In the genomic region with DNA sequence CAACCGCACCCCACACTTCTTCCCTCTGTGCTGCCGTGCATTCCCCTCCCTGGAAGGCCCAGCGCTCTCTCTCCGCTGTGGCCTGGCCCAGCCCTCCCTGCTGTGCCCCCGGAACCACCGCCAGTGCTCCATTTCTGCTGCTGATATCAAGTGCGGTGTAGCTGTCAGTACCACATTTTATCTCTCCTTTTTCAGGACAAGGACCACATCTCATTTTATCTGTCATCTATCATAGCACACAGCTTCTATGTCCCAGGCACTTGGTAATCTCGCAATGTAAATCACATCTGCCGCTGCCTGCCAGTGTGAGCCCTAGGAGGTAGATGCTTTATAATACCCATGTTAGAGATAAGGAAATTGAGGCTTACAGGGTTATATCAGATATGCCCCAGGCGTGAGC, we compare ENCODE assay signal across 2 cellular contexts.
TF ChIP-seq lines count a peak whose summit lies in the region.

No MANE protein-coding gene starts in this region.

TF ChIP-seq in SK-N-SH treated with all-trans-retinoic acid at 6 μM for 48 hours, 23 proteins besides CTCF, POLR2A, EP300 and RAD21:
- TF ChIP-seq ESRRG (CRISPR knock-in tag; IDR thresholded peaks at IDR 0.05): no peak
- no peak for TF ChIP-seq ISL1 (CRISPR knock-in tag; IDR thresholded peaks at IDR 0.05)
- no peak for TF ChIP-seq CREB5 (CRISPR knock-in tag; IDR thresholded peaks at IDR 0.05; ENCODE audit: low read depth)
- no peak for TF ChIP-seq TOX (CRISPR knock-in tag; IDR thresholded peaks at IDR 0.05; ENCODE audit: borderline replicate concordance)
- TF ChIP-seq TCF4 (CRISPR knock-in tag; IDR thresholded peaks at IDR 0.05; ENCODE audit: borderline replicate concordance): peak; percentile 25; the same call in 1 of the 2 replicates
- TF ChIP-seq, protein P1, sequence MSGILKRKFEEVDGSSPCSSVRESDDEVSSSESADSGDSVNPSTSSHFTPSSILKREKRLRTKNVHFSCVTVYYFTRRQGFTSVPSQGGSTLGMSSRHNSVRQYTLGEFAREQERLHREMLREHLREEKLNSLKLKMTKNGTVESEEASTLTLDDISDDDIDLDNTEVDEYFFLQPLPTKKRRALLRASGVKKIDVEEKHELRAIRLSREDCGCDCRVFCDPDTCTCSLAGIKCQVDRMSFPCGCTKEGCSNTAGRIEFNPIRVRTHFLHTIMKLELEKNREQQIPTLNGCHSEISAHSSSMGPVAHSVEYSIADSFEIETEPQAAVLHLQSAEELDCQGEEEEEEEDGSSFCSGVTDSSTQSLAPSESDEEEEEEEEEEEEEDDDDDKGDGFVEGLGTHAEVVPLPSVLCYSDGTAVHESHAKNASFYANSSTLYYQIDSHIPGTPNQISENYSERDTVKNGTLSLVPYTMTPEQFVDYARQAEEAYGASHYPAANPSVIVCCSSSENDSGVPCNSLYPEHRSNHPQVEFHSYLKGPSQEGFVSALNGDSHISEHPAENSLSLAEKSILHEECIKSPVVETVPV (CRISPR knock-in tag; IDR thresholded peaks at IDR 0.05): no peak

TF ChIP-seq in K562, 482 proteins besides CTCF, POLR2A, EP300 and RAD21 (continues in another document):
- TF ChIP-seq KLF1 (tag; IDR thresholded peaks at IDR 0.05) (no peak), SRF (CRISPR knock-in tag; IDR thresholded peaks at IDR 0.05) (no peak), CHCHD3 (CRISPR knock-in tag; IDR thresholded peaks at IDR 0.05) (no peak), NRF1 (conservative IDR thresholded peaks at IDR 0.05 in 1 of 2, IDR thresholded peaks at IDR 0.05 in 1 of 2) (no peak), FOXM1 (IDR thresholded peaks at IDR 0.05; ENCODE audit: low read depth) (peak; percentile 45; the same call in 1 of the 2 replicates), FOXM1 (CRISPR knock-in tag; IDR thresholded peaks at IDR 0.05; ENCODE audit: low read depth) (no peak), NFIC (IDR thresholded peaks at IDR 0.05) (peak; percentile 21; the same call in 1 of the 2 replicates), PML (IDR thresholded peaks at IDR 0.05; ENCODE audit: low read length) (peak; percentile 73; the same call in 1 of the 2 replicates), ARID1B (IDR thresholded peaks at IDR 0.05) (peak; percentile 74), COPS2 (conservative IDR thresholded peaks at IDR 0.05) (no peak), TOE1 (IDR thresholded peaks at IDR 0.05; ENCODE audit: borderline replicate concordance) (no peak), TOE1 (CRISPR knock-in tag; IDR thresholded peaks at IDR 0.05; ENCODE audit: borderline replicate concordance, low read depth) (no peak), ZNF511 (CRISPR knock-in tag; IDR thresholded peaks at IDR 0.05) (no peak), ARID2 (IDR thresholded peaks at IDR 0.05) (no peak), CREB3L1 (IDR thresholded peaks at IDR 0.05; ENCODE audit: borderline replicate concordance, low read depth) (no peak), ATF7 (IDR thresholded peaks at IDR 0.05) (no peak), ESRRA (IDR thresholded peaks at IDR 0.05; ENCODE audit: borderline replicate concordance, low read depth) (peak; percentile 27; the same call in 1 of the 2 replicates), KLF6 (CRISPR knock-in tag; IDR thresholded peaks at IDR 0.05; ENCODE audit: borderline replicate concordance) (no peak), ZBTB49 (CRISPR knock-in tag; IDR thresholded peaks at IDR 0.05; ENCODE audit: borderline replicate concordance) (no peak), TEAD4 (IDR thresholded peaks at IDR 0.05; ENCODE audit: low read length) (peak; percentile 91), TEAD4 (CRISPR knock-in tag; IDR thresholded peaks at IDR 0.05; ENCODE audit: borderline replicate concordance) (no peak), ZNF197 (CRISPR knock-in tag; IDR thresholded peaks at IDR 0.05; ENCODE audit: low read depth) (no peak), TAF1 (IDR thresholded peaks at IDR 0.05; ENCODE audit: control insufficient read depth, extremely low read depth, insufficient read depth, low read length, severe bottlenecking) (no peak), ZNF408 (CRISPR knock-in tag; IDR thresholded peaks at IDR 0.05; ENCODE audit: low read depth) (no peak), L3MBTL2 (IDR thresholded peaks at IDR 0.05) (no peak), SIN3B (IDR thresholded peaks at IDR 0.05; ENCODE audit: low read depth) (no peak), SMARCE1 (IDR thresholded peaks at IDR 0.05) (peak; percentile 31; the same call in 1 of the 2 replicates), ILF3 (IDR thresholded peaks at IDR 0.05; ENCODE audit: borderline replicate concordance) (no peak), ZNF184 (CRISPR knock-in tag; IDR thresholded peaks at IDR 0.05) (no peak), ADNP (tag; IDR thresholded peaks at IDR 0.05) (no peak), JUNB (CRISPR knock-in tag; conservative IDR thresholded peaks at IDR 0.05) (no peak), ZNF232 (CRISPR knock-in tag; IDR thresholded peaks at IDR 0.05) (no peak), CCNT2 (IDR thresholded peaks at IDR 0.05; ENCODE audit: borderline replicate concordance, extremely low read depth, insufficient read length, low read depth, low read length) (peak; percentile 21), MEIS2 (IDR thresholded peaks at IDR 0.05; ENCODE audit: partially characterized antibody) (peak; percentile 84), ZNF76 (CRISPR knock-in tag; IDR thresholded peaks at IDR 0.05; ENCODE audit: borderline replicate concordance) (no peak), YBX1 (IDR thresholded peaks at IDR 0.05) (no peak)
- TF ChIP-seq, protein P2, sequence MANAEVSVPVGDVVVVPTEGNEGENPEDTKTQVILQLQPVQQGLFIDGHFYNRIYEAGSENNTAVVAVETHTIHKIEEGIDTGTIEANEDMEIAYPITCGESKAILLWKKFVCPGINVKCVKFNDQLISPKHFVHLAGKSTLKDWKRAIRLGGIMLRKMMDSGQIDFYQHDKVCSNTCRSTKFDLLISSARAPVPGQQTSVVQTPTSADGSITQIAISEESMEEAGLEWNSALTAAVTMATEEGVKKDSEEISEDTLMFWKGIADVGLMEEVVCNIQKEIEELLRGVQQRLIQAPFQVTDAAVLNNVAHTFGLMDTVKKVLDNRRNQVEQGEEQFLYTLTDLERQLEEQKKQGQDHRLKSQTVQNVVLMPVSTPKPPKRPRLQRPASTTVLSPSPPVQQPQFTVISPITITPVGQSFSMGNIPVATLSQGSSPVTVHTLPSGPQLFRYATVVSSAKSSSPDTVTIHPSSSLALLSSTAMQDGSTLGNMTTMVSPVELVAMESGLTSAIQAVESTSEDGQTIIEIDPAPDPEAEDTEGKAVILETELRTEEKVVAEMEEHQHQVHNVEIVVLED (CRISPR knock-in tag; IDR thresholded peaks at IDR 0.05): no peak
- TF ChIP-seq, protein P3, sequence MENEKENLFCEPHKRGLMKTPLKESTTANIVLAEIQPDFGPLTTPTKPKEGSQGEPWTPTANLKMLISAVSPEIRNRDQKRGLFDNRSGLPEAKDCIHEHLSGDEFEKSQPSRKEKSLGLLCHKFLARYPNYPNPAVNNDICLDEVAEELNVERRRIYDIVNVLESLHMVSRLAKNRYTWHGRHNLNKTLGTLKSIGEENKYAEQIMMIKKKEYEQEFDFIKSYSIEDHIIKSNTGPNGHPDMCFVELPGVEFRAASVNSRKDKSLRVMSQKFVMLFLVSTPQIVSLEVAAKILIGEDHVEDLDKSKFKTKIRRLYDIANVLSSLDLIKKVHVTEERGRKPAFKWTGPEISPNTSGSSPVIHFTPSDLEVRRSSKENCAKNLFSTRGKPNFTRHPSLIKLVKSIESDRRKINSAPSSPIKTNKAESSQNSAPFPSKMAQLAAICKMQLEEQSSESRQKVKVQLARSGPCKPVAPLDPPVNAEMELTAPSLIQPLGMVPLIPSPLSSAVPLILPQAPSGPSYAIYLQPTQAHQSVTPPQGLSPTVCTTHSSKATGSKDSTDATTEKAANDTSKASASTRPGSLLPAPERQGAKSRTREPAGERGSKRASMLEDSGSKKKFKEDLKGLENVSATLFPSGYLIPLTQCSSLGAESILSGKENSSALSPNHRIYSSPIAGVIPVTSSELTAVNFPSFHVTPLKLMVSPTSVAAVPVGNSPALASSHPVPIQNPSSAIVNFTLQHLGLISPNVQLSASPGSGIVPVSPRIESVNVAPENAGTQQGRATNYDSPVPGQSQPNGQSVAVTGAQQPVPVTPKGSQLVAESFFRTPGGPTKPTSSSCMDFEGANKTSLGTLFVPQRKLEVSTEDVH (IDR thresholded peaks at IDR 0.05; ENCODE audit: low read depth, partially characterized antibody): no peak
- TF ChIP-seq, protein P4, sequence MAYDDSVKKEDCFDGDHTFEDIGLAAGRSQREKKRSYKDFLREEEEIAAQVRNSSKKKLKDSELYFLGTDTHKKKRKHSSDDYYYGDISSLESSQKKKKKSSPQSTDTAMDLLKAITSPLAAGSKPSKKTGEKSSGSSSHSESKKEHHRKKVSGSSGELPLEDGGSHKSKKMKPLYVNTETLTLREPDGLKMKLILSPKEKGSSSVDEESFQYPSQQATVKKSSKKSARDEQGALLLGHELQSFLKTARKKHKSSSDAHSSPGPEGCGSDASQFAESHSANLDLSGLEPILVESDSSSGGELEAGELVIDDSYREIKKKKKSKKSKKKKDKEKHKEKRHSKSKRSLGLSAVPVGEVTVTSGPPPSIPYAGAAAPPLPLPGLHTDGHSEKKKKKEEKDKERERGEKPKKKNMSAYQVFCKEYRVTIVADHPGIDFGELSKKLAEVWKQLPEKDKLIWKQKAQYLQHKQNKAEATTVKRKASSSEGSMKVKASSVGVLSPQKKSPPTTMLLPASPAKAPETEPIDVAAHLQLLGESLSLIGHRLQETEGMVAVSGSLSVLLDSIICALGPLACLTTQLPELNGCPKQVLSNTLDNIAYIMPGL (CRISPR knock-in tag; IDR thresholded peaks at IDR 0.05): no peak
- TF ChIP-seq, protein P5, sequence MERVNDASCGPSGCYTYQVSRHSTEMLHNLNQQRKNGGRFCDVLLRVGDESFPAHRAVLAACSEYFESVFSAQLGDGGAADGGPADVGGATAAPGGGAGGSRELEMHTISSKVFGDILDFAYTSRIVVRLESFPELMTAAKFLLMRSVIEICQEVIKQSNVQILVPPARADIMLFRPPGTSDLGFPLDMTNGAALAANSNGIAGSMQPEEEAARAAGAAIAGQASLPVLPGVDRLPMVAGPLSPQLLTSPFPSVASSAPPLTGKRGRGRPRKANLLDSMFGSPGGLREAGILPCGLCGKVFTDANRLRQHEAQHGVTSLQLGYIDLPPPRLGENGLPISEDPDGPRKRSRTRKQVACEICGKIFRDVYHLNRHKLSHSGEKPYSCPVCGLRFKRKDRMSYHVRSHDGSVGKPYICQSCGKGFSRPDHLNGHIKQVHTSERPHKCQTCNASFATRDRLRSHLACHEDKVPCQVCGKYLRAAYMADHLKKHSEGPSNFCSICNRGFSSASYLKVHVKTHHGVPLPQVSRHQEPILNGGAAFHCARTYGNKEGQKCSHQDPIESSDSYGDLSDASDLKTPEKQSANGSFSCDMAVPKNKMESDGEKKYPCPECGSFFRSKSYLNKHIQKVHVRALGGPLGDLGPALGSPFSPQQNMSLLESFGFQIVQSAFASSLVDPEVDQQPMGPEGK (CRISPR knock-in tag; IDR thresholded peaks at IDR 0.05; ENCODE audit: borderline replicate concordance): no peak
- TF ChIP-seq, protein P6, sequence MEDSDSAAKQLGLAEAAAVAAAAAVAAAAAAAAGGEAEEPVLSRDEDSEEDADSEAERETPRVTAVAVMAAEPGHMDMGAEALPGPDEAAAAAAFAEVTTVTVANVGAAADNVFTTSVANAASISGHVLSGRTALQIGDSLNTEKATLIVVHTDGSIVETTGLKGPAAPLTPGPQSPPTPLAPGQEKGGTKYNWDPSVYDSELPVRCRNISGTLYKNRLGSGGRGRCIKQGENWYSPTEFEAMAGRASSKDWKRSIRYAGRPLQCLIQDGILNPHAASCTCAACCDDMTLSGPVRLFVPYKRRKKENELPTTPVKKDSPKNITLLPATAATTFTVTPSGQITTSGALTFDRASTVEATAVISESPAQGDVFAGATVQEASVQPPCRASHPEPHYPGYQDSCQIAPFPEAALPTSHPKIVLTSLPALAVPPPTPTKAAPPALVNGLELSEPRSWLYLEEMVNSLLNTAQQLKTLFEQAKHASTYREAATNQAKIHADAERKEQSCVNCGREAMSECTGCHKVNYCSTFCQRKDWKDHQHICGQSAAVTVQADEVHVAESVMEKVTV (CRISPR knock-in tag; IDR thresholded peaks at IDR 0.05): no peak
- TF ChIP-seq, protein P7, sequence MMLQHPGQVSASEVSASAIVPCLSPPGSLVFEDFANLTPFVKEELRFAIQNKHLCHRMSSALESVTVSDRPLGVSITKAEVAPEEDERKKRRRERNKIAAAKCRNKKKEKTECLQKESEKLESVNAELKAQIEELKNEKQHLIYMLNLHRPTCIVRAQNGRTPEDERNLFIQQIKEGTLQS (IDR thresholded peaks at IDR 0.05): no peak
- TF ChIP-seq, protein P7 (CRISPR knock-in tag; conservative IDR thresholded peaks at IDR 0.05): no peak
